Comparison of ENCODE assay signal across 1 cellular context in the genomic region with DNA sequence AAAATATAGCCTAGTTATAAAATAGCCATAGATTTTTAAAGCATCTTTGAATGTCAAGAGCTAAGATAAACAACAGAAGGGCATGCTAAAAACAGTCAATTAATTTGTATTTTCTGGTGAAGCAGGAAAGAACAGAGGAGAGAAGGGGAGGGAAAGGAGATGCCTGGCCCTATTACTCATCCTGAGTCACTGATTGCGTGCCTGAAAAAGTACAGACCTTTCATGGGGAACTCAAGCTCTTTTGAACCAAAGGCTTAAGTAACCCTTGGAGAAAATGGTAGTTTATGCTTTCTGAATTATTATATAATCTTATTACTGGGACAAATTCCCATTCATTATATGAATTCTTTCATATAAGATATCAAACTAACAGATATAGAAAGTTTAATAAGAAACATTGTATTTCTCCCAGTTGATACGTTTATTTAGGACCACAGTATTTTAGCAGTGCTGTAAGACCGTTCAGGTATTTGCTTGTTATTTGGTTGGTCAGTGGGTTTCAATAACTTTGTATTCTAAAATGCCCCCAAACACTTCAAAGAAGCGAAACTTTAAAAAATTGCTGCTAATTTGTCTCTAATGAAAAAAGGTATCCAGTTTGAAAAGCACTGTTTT.
A peak's percentile ranks its signal among the peaks of the same experiment; 100 is the strongest.
TF ChIP-seq lines count a peak whose summit lies in the region.

No MANE protein-coding gene starts in this region.

TF ChIP-seq in HCT116, 20 proteins besides CTCF, POLR2A, EP300 and RAD21 (continued from another document):
- peak; percentile 67 for TF ChIP-seq SRF (IDR thresholded peaks at IDR 0.05; ENCODE audit: low read depth)
- TF ChIP-seq CEBPB (IDR thresholded peaks at IDR 0.05; ENCODE audit: low read depth): peak; percentile 70; the same call in 1 of the 2 replicates
- TF ChIP-seq ZNF274 (IDR thresholded peaks at IDR 0.05; ENCODE audit: low read depth, low read length): no peak
- TF ChIP-seq, protein P1, sequence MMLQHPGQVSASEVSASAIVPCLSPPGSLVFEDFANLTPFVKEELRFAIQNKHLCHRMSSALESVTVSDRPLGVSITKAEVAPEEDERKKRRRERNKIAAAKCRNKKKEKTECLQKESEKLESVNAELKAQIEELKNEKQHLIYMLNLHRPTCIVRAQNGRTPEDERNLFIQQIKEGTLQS (IDR thresholded peaks at IDR 0.05): peak; percentile 53; the same call in 1 of the 2 replicates
- TF ChIP-seq FOSL1 (IDR thresholded peaks at IDR 0.05; ENCODE audit: low read depth): peak; percentile 97
- TF ChIP-seq, protein P2, sequence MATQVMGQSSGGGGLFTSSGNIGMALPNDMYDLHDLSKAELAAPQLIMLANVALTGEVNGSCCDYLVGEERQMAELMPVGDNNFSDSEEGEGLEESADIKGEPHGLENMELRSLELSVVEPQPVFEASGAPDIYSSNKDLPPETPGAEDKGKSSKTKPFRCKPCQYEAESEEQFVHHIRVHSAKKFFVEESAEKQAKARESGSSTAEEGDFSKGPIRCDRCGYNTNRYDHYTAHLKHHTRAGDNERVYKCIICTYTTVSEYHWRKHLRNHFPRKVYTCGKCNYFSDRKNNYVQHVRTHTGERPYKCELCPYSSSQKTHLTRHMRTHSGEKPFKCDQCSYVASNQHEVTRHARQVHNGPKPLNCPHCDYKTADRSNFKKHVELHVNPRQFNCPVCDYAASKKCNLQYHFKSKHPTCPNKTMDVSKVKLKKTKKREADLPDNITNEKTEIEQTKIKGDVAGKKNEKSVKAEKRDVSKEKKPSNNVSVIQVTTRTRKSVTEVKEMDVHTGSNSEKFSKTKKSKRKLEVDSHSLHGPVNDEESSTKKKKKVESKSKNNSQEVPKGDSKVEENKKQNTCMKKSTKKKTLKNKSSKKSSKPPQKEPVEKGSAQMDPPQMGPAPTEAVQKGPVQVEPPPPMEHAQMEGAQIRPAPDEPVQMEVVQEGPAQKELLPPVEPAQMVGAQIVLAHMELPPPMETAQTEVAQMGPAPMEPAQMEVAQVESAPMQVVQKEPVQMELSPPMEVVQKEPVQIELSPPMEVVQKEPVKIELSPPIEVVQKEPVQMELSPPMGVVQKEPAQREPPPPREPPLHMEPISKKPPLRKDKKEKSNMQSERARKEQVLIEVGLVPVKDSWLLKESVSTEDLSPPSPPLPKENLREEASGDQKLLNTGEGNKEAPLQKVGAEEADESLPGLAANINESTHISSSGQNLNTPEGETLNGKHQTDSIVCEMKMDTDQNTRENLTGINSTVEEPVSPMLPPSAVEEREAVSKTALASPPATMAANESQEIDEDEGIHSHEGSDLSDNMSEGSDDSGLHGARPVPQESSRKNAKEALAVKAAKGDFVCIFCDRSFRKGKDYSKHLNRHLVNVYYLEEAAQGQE (IDR thresholded peaks at IDR 0.05; ENCODE audit: low read depth): no peak
- peak; percentile 89 for TF ChIP-seq CBX3 (IDR thresholded peaks at IDR 0.05; ENCODE audit: low read depth)
- peak; percentile 18; the same call in 1 of the 2 replicates for TF ChIP-seq EGR1 (IDR thresholded peaks at IDR 0.05; ENCODE audit: low read depth)
- peak; percentile 84 for TF ChIP-seq JUND (IDR thresholded peaks at IDR 0.05)
- no peak for TF ChIP-seq YY1 (IDR thresholded peaks at IDR 0.05; ENCODE audit: extremely low read depth, insufficient replicate concordance, low read depth, low read length)
- TF ChIP-seq SIN3A (IDR thresholded peaks at IDR 0.05; ENCODE audit: low read depth): peak; percentile 34; the same call in 1 of the 2 replicates
- TF ChIP-seq ELF1 (IDR thresholded peaks at IDR 0.05; ENCODE audit: borderline replicate concordance, low read depth): no peak
- TF ChIP-seq, protein P3, sequence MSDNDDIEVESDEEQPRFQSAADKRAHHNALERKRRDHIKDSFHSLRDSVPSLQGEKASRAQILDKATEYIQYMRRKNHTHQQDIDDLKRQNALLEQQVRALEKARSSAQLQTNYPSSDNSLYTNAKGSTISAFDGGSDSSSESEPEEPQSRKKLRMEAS (IDR thresholded peaks at IDR 0.05): no peak
- peak; percentile 75 for TF ChIP-seq SP1 (IDR thresholded peaks at IDR 0.05; ENCODE audit: low read depth)
- no peak for TF ChIP-seq EZH2 (IDR thresholded peaks at IDR 0.05)
- no peak for TF ChIP-seq ZFX (IDR thresholded peaks at IDR 0.05)
- TF ChIP-seq TCF7L2 (IDR thresholded peaks at IDR 0.05; ENCODE audit: borderline replicate concordance, extremely low read depth, insufficient read depth, insufficient read length): peak; percentile 41
- no peak for TF ChIP-seq POLR2AphosphoS5 (IDR thresholded peaks at IDR 0.05; ENCODE audit: low read depth, low read length)
TF ChIP-seq in HCT116: peak in this region for 10.
